ENCODE assay signal across 24 cellular contexts in the genomic region with DNA sequence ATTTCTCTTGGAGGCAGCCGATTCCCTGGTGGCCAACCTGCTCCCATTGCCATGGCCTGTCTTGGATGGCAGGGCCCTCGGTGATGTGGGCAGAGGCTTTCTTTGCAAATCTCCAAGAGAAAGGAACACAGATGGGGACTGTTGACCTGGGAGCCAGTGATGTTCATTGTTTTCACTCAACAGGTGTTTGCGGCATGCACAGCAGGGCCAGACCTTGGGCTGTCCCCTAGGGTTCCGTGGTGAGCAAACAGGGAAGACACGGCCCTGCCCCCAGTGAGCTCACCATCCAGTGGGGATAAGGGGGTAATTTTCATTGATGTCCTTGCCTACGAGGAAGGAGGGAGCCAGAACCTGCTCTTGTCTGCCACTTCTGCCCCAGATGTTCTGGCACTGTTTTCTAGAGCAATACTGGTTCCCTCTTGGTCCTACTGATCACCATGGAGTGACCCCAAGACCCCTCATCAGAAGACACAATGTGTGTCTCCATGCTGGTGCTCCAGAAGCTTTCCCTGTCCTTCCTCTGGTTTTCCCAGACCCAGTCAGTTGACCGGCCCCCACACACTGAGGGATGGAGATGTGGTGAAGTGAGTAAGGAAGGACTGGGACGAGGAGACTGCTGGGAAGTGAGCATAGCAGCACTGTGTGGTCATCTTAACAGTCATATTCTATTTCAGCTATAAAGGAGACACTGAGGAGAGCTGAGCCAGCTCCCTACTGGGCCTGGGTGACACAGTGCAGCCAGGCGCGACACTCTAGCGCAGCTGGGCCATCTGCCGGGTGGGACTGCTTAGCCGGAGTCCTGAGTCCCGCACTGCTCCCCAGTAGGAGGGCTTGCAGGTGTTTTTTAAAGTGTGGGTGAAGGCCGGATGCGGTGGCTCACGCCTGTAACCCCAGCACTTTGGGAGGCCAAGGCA. TPM values are rescaled to one million over a fixed set of nuclear protein-coding genes. Genes with fewer than 3 reads are reported as not detected.
DNase-seq lines count a peak whose midpoint lies in the region; TF ChIP-seq lines count a peak whose summit lies in the region.
"Had no signal": no experiment of that assay in that cellular context is flagged by ENCODE, and none has a peak within 500 bp of the region (broad histone marks: within the 10 kb centered on the region; RNA-seq: fewer than 3 reads in every experiment).

No MANE protein-coding gene starts in this region.

- no peak overlapping the region for H4K91ac ChIP-seq in neuronal stem cell (ENCODE audit: low read depth, low read length, poor library complexity)

- H2BK15ac ChIP-seq in neuronal stem cell (ENCODE audit: low read length), result no peak overlapping the region

- no peak overlapping the region for H3K14ac ChIP-seq in neuronal stem cell (ENCODE audit: low read length)

- no peaks in the 10 kb centered on the region for H3K36me3 ChIP-seq in neuronal stem cell (replicated peaks in 1 of 2; ENCODE audit: control insufficient read depth in 2 of 2, insufficient read depth in 2 of 2, low read length in 2 of 2)
- H3K36me3 ChIP-seq: upper lobe of right lung had no signal

- no CpG with 5 or more reads among the region's 17 CpGs for WGBS in neuronal stem cell (ENCODE audit: extremely low coverage in 2 of 2, insufficient read length in 2 of 2, insufficient replicate concordance in 1 of 2), 2 donors

- DNase-seq in NCI-H2107 (lab: John Stamatoyannopoulos, UW), result peak; percentile 18
- DNase-seq in NCI-H2107 treated with DMSO at 0.1 percent for 48 hours (lab: John Stamatoyannopoulos, UW; ENCODE audit: unreplicated experiment), result no peak
- peak; percentile 20 for DNase-seq in SK-N-DZ (ENCODE audit: low spot score)
- no peak for DNase-seq in neuronal stem cell (ENCODE audit: low spot score)
- no peak for DNase-seq in NCI-H1417 (lab: John Stamatoyannopoulos, UW)
- no peak for DNase-seq in ureter (ENCODE audit: low spot score)
- no peak for DNase-seq in activated T-cell treated with anti-CD3 and anti-CD28 coated beads, Interleukin-2, amount 50 U/mL, for 1 hour
- DNase-seq: activated CD4-positive, CD25-positive, alpha-beta regulatory T cell treated with anti-CD3 and anti-CD28 coated beads, Interleukin-2, amount 50 U/mL, for 72 hours; activated CD8-positive, alpha-beta T cell treated with anti-CD3 and anti-CD28 coated beads, Interleukin-2, amount 10 ng/mL, durations not matched to agents 7 days and 5 days; activated gamma-delta T cell; activated naive CD8-positive, alpha-beta T cell treated with anti-CD3 and anti-CD28 coated beads, Interleukin-2, amount 50 U/mL, for 24 hours; activated T-cell treated with anti-CD3 and anti-CD28 coated beads for 4 hours; AML-193; foreskin fibroblast; H9; Karpas-422; left colon; naive thymus-derived CD8-positive, alpha-beta T cell; NCI-H748 treated with DMSO at 0.1 percent for 48 hours; SIG-M5; T-cell; upper lobe of right lung had no signal

- peaks cover 0 to 2% of the 10 kb centered on the region in 2 donors for H3K9me3 ChIP-seq in neuronal stem cell (replicated peaks in 1 of 2; ENCODE audit: control insufficient read depth in 2 of 2, insufficient read depth in 1 of 2, low read depth in 1 of 2, low read length in 2 of 2)
- H3K9me3 ChIP-seq: upper lobe of right lung had no signal

- H3K79me1 ChIP-seq in neuronal stem cell (ENCODE audit: low read depth, low read length), result no peaks in the 10 kb centered on the region

- H4K8ac ChIP-seq in neuronal stem cell (ENCODE audit: low read depth, low read length), result no peak overlapping the region

- peaks cover 0 to 1% of the 10 kb centered on the region in 2 donors for H3K4me1 ChIP-seq in neuronal stem cell (ENCODE audit: control insufficient read depth in 2 of 2, insufficient read depth in 1 of 2, low read depth in 1 of 2, low read length in 2 of 2)

- no peak overlapping the region for H2BK5ac ChIP-seq in neuronal stem cell (ENCODE audit: low read length)

- H2AFZ ChIP-seq in neuronal stem cell (ENCODE audit: low read length), result no peak overlapping the region

- no peak overlapping the region for H3K9ac ChIP-seq in neuronal stem cell (ENCODE audit: low read depth, low read length, poor library complexity)

- H3K4me3 ChIP-seq in neuronal stem cell (ENCODE audit: low read length in 2 of 2), result no peak overlapping the region
- H3K4me3 ChIP-seq: skin epidermis, upper lobe of right lung had no signal

- no peak overlapping the region for H3K4me2 ChIP-seq in neuronal stem cell (ENCODE audit: insufficient read depth, low read length, poor library complexity, severe bottlenecking)

- H2BK120ac ChIP-seq in neuronal stem cell (ENCODE audit: low read depth, low read length), result no peak overlapping the region

- no peak overlapping the region for H2BK12ac ChIP-seq in neuronal stem cell (ENCODE audit: low read length)

- peaks cover 0 to 11% (median 6%) of the 10 kb centered on the region in 3 experiments for H3K27me3 ChIP-seq in neuronal stem cell (ENCODE audit: control insufficient read depth in 3 of 3, insufficient read depth in 3 of 3, low read depth in 1 of 3, low read length in 3 of 3)
- H3K27me3 ChIP-seq: upper lobe of right lung had no signal

- H3K4ac ChIP-seq in neuronal stem cell (ENCODE audit: low read length), result no peak overlapping the region

- H2AK5ac ChIP-seq in neuronal stem cell (ENCODE audit: low read depth, low read length), result peak overlapping the region; percentile 48

- H3K18ac ChIP-seq in neuronal stem cell (ENCODE audit: low read length), result peak overlapping the region; percentile 39

- TF ChIP-seq EP300 in Ishikawa (IDR thresholded peaks at IDR 0.05; ENCODE audit: borderline replicate concordance), result no peak

- TF ChIP-seq RAD21 in Ishikawa (IDR thresholded peaks at IDR 0.05; ENCODE audit: low read depth), result no peak

- no peak overlapping the region for H3K23ac ChIP-seq in neuronal stem cell (ENCODE audit: low read depth, low read length, poor library complexity)

- no peak overlapping the region for H3K27ac ChIP-seq in neuronal stem cell (replicated peaks; ENCODE audit: low read length)
- H3K27ac ChIP-seq: skin epidermis, upper lobe of right lung had no signal

TF ChIP-seq in Ishikawa, 13 proteins besides CTCF, POLR2A, EP300 and RAD21:
- TF ChIP-seq CREB1 (IDR thresholded peaks at IDR 0.05; ENCODE audit: low read depth) (no peak), EGR1 (IDR thresholded peaks at IDR 0.05) (no peak), FOXM1 (IDR thresholded peaks at IDR 0.05; ENCODE audit: borderline replicate concordance, low read depth) (no peak), TEAD4 (IDR thresholded peaks at IDR 0.05) (no peak), TCF12 (IDR thresholded peaks at IDR 0.05; ENCODE audit: low read depth) (0 out of 2 replicates have a peak, but pooled peaks have one; percentile 33)
- TF ChIP-seq, protein P1, sequence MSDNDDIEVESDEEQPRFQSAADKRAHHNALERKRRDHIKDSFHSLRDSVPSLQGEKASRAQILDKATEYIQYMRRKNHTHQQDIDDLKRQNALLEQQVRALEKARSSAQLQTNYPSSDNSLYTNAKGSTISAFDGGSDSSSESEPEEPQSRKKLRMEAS (IDR thresholded peaks at IDR 0.05), result no peak

RNA-seq across cellular contexts. Expression of a gene that starts 20.4 kb away (rescaled TPM):
- 45.8 and 50.9 TPM in 2 replicates for polyA plus RNA-seq in SK-N-DZ (2014; cell fraction: cytosol; rRNA removed)
- polyA plus RNA-seq in SK-N-DZ (2014; cell fraction: nucleus; rRNA removed), result 49.9 and 57.5 TPM in 2 replicates
- 14.2 TPM for polyA plus RNA-seq in neuronal stem cell (2013, experiment 1 of 2)
- polyA plus RNA-seq in neuronal stem cell (2013, experiment 2 of 2), result 14.9 TPM
- 8.8 TPM for total RNA-seq in ureter

Comparison
In these comparisons a context has a peak if more than half of its experiments do, and no peak if none do; other contexts are left out.
1. DNase-seq: peak in NCI-H2107 (single experiment) and SK-N-DZ (single experiment); none in NCI-H2107 treated with DMSO at 0.1 percent for 48 hours (single experiment), neuronal stem cell (single experiment), NCI-H1417 (0 of 3), ureter (single experiment) and activated T-cell treated with anti-CD3 and anti-CD28 coated beads, Interleukin-2, amount 50 U/mL, for 1 hour (single experiment).